18 cellular contexts compared by ENCODE assay signal in the genomic region with DNA sequence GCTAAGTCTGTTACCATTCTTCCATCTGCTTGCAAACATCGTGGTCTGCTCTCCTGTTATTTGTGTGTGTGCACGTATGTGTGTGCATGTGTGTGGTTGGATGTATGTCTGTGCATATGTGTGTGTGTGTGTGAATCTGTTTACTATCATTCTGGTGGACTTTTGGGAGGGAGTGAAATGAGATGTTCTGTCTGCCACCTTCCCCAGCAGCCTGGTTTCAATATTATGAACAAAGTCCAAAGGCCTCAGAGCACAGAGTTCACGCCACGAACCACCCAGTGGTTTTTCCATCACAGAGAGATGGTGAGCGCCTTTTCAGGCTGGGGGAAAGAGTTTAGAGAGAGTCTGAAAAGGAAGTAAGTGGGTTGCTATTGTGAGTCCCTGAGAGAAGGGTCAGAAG.
A peak's percentile ranks its signal among the peaks of the same experiment; 100 is the strongest.
DNase-seq lines count a peak whose midpoint lies in the region; ATAC-seq, FAIRE-seq and TF ChIP-seq lines count a peak whose summit lies in the region.
"Had no signal": no experiment of that assay in that cellular context is flagged by ENCODE, and none has a peak within 500 bp of the region (broad histone marks: within the 10 kb centered on the region; RNA-seq: fewer than 3 reads in every experiment).

No MANE protein-coding gene starts in this region.

- TF ChIP-seq CTCF in CD4-positive, alpha-beta T cell (IDR thresholded peaks at IDR 0.05), result no peak
- no peak for TF ChIP-seq CTCF in right lobe of liver (IDR thresholded peaks at IDR 0.05)

- no peaks in the 10 kb centered on the region for H3K27me3 ChIP-seq in CD4-positive, alpha-beta T cell (ENCODE audit: control insufficient read depth, insufficient read depth, low read length)
- no peaks in the 10 kb centered on the region for H3K27me3 ChIP-seq in right lobe of liver
- H3K27me3 ChIP-seq: neutrophil, Peyer's patch, tibial nerve had no signal

- H3K4me3 Mint-ChIP-seq in CD4-positive, alpha-beta T cell, result no peak overlapping the region
- no peak overlapping the region for H3K4me3 Mint-ChIP-seq in activated CD8-positive, alpha-beta T cell treated with anti-CD3 and anti-CD28 coated beads, Interleukin-2, amount 10 ng/mL, durations not matched to agents 7 days and 5 days

- peaks cover 0 to 5% (median 0%) of the 10 kb centered on the region in 4 donors for H3K4me1 ChIP-seq in right lobe of liver

- no peak overlapping the region for H3K4me3 ChIP-seq in right lobe of liver
- H3K4me3 ChIP-seq: GM23248, Peyer's patch, tibial nerve had no signal

- no peaks in the 10 kb centered on the region for H3K36me3 Mint-ChIP-seq in CD4-positive, alpha-beta T cell (ENCODE audit: low read depth)
- H3K36me3 Mint-ChIP-seq in activated CD8-positive, alpha-beta T cell treated with anti-CD3 and anti-CD28 coated beads, Interleukin-2, amount 10 ng/mL, durations not matched to agents 7 days and 5 days (ENCODE audit: low read depth), result peaks cover 3% of the 10 kb centered on the region

- WGBS in right lobe of liver (ENCODE audit: insufficient coverage, low coverage, low lambda C conversion rate, missing lambda C conversion rate), result 26% methylated on average over 5 of the region's 5 CpGs

- intact Hi-C loops in CD4-positive, alpha-beta T cell (cut with DNase I, micrococcal nuclease), result no loop called here
- intact Hi-C loops in right lobe of liver (cut with DNase I), result no loop called here

- H3K4me1 Mint-ChIP-seq in CD4-positive, alpha-beta T cell (ENCODE audit: low read depth), result peaks cover 24% of the 10 kb centered on the region
- peaks cover 37% of the 10 kb centered on the region for H3K4me1 Mint-ChIP-seq in activated CD8-positive, alpha-beta T cell treated with anti-CD3 and anti-CD28 coated beads, Interleukin-2, amount 10 ng/mL, durations not matched to agents 7 days and 5 days (ENCODE audit: low read depth)

- H3K27ac Mint-ChIP-seq in CD4-positive, alpha-beta T cell, result peak overlapping the region; percentile 1
- H3K27ac Mint-ChIP-seq in activated CD8-positive, alpha-beta T cell treated with anti-CD3 and anti-CD28 coated beads, Interleukin-2, amount 10 ng/mL, durations not matched to agents 7 days and 5 days, result peak overlapping the region; percentile 19

- no peaks in the 10 kb centered on the region for H3K36me3 ChIP-seq in right lobe of liver
- H3K36me3 ChIP-seq: neutrophil, Peyer's patch, tibial nerve had no signal

- peak; percentile 58 for FAIRE-seq in GM12891 (lab: Jason Lieb, UNC)

- H3K9me3 ChIP-seq in CD4-positive, alpha-beta T cell (ENCODE audit: control insufficient read depth, low read length), result no peaks in the 10 kb centered on the region
- H3K9me3 ChIP-seq in right lobe of liver, result no peaks in the 10 kb centered on the region
- H3K9me3 ChIP-seq: neutrophil, Peyer's patch, SK-N-SH, tibial nerve had no signal

- H3K27ac ChIP-seq in CD4-positive, alpha-beta T cell (ENCODE audit: low read depth, low read length), result no peak overlapping the region
- H3K27ac ChIP-seq in right lobe of liver, result no peak overlapping the region
- H3K27ac ChIP-seq: GM23248, KMS-11, neutrophil, Peyer's patch, tibial nerve had no signal

- H3K9me3 Mint-ChIP-seq in CD4-positive, alpha-beta T cell, result no peaks in the 10 kb centered on the region
- no peaks in the 10 kb centered on the region for H3K9me3 Mint-ChIP-seq in activated CD8-positive, alpha-beta T cell treated with anti-CD3 and anti-CD28 coated beads, Interleukin-2, amount 10 ng/mL, durations not matched to agents 7 days and 5 days (ENCODE audit: insufficient read depth)

- no peak for ATAC-seq in CD4-positive, alpha-beta T cell (ENCODE audit: poor library complexity)
- peak; percentile 52 for ATAC-seq in activated CD8-positive, alpha-beta T cell treated with anti-CD3 and anti-CD28 coated beads, Interleukin-2, amount 10 ng/mL, durations not matched to agents 7 days and 5 days
- ATAC-seq in right lobe of liver (peak; percentile 42 to 90 (median 72)), esophagus mucosa (no peak)

- no peak for DNase-seq in CD4-positive, alpha-beta T cell
- DNase-seq in GM12891 (ENCODE audit: insufficient read length, low spot score) (no peak), right lobe of liver (no peak), NCI-H1436 (lab: John Stamatoyannopoulos, UW) (no peak), SK-N-DZ (ENCODE audit: low spot score) (no peak)
- peak; percentile 44 for DNase-seq in activated CD8-positive, alpha-beta T cell treated with anti-CD3 and anti-CD28 coated beads, Interleukin-2, amount 10 ng/mL, durations not matched to agents 7 days and 5 days
- DNase-seq: caudate nucleus; DND-41; effector CD8-positive, alpha-beta T cell; GM23248; hippocampal formation; NCI-H1105 treated with DMSO at 0.1 percent for 48 hours; Peyer's patch; SK-N-SH had no signal

- CTCF ChIA-PET in CD4-positive, alpha-beta T cell (lab: Charles Lee), result no interaction called here
- CTCF ChIA-PET in activated CD8-positive, alpha-beta T cell treated with anti-CD3 and anti-CD28 coated beads, Interleukin-2, amount 10 ng/mL, durations not matched to agents 7 days and 5 days (lab: Charles Lee), result no interaction called here

- TF ChIP-seq POLR2A in GM12891 (IDR thresholded peaks at IDR 0.05; ENCODE audit: low read depth, low read length) (no peak), right lobe of liver (IDR thresholded peaks at IDR 0.05) (no peak)

- POLR2A ChIA-PET in CD4-positive, alpha-beta T cell (lab: Charles Lee), result no interaction called here
- POLR2A ChIA-PET in activated CD8-positive, alpha-beta T cell treated with anti-CD3 and anti-CD28 coated beads, Interleukin-2, amount 10 ng/mL, durations not matched to agents 7 days and 5 days (lab: Charles Lee), result no interaction called here

- H3K27me3 Mint-ChIP-seq in CD4-positive, alpha-beta T cell, result no peaks in the 10 kb centered on the region
- peaks cover 26% of the 10 kb centered on the region for H3K27me3 Mint-ChIP-seq in activated CD8-positive, alpha-beta T cell treated with anti-CD3 and anti-CD28 coated beads, Interleukin-2, amount 10 ng/mL, durations not matched to agents 7 days and 5 days (ENCODE audit: low read depth)

TF ChIP-seq in GM12891, 5 proteins besides CTCF, POLR2A, EP300 and RAD21:
- no peak for TF ChIP-seq PAX5 (IDR thresholded peaks at IDR 0.05; ENCODE audit: insufficient read depth, low read length, severe bottlenecking)
- TF ChIP-seq SPI1 (IDR thresholded peaks at IDR 0.05; ENCODE audit: low read depth, low read length), result no peak
- TF ChIP-seq POU2F2 (IDR thresholded peaks at IDR 0.05; ENCODE audit: low read depth, low read length), result no peak
- no peak for TF ChIP-seq TAF1 (IDR thresholded peaks at IDR 0.05; ENCODE audit: low read depth, low read length)
- TF ChIP-seq POLR2AphosphoS5 (IDR thresholded peaks at IDR 0.05; ENCODE audit: low read depth, low read length), result no peak

Comparison
In these comparisons a context has a peak if more than half of its experiments do, and no peak if none do; other contexts are left out.
1. ATAC-seq: peak in activated CD8-positive, alpha-beta T cell treated with anti-CD3 and anti-CD28 coated beads, Interleukin-2, amount 10 ng/mL, durations not matched to agents 7 days and 5 days (single experiment) and right lobe of liver (4 of 4); none in CD4-positive, alpha-beta T cell (single experiment) and esophagus mucosa (single experiment).